ENCODE assay signal across 33 cellular contexts in genomic region chr6:20640181-20640580, GRCh38.
DNase-seq lines count a peak whose midpoint lies in the region; ATAC-seq, FAIRE-seq and TF ChIP-seq lines count a peak whose summit lies in the region.
"Had no signal": no experiment of that assay in that cellular context is flagged by ENCODE, and none has a peak within 500 bp of the region (broad histone marks: within the 10 kb centered on the region; RNA-seq: fewer than 3 reads in every experiment).

No MANE protein-coding gene starts in this region.

- H3K4me1 ChIP-seq in HepG2 (ENCODE audit: insufficient read depth, low read length) (peaks cover 25% of the 10 kb centered on the region), right lobe of liver (no peaks in the 10 kb centered on the region), A673 (ENCODE audit: insufficient read depth, low read length, poor library complexity, severe bottlenecking) (peaks cover 8% of the 10 kb centered on the region)
- H3K4me1 ChIP-seq: adrenal gland, gastroesophageal sphincter had no signal

- H3K27ac ChIP-seq in HepG2 (ENCODE audit: extremely low read length, insufficient read depth, low read length) (no peak overlapping the region), right lobe of liver (no peak overlapping the region), caudate nucleus (ENCODE audit: low read depth, low read length) (peak overlapping the region; percentile 3), temporal lobe (ENCODE audit: low read depth, low read length) (peak overlapping the region; percentile 61), A673 (ENCODE audit: low read depth, low read length, poor library complexity, severe bottlenecking) (no peak overlapping the region)
- H3K27ac ChIP-seq: adrenal gland, body of pancreas, gastroesophageal sphincter, stomach, tibial nerve had no signal

- H3K9me3 ChIP-seq in HepG2 (ENCODE audit: low read length) (no peaks in the 10 kb centered on the region), right lobe of liver (no peaks in the 10 kb centered on the region), A673 (ENCODE audit: low read depth, low read length, poor library complexity, severe bottlenecking) (no peaks in the 10 kb centered on the region)
- H3K9me3 ChIP-seq: adrenal gland, body of pancreas, gastroesophageal sphincter, stomach, tibial nerve had no signal

- no peak for TF ChIP-seq RAD21 in HepG2 (CRISPR knock-in tag; IDR thresholded peaks at IDR 0.05)

- peak; percentile 30 for FAIRE-seq in HepG2 (lab: Jason Lieb, UNC)
- FAIRE-seq: A204.1, GM12892, HTR-8/SVneo, K562 had no signal

- no peaks in the 10 kb centered on the region for H4K20me1 ChIP-seq in HepG2 (ENCODE audit: insufficient read depth, low read length)

- in situ Hi-C loops in HepG2 (cut with HindIII; ENCODE audit: extremely low pct_ligation_motif_present, low pct_unique_long_range_greater_than_20kb): no loop called here

- H3K36me3 ChIP-seq in HepG2 (replicated peaks in 1 of 2; ENCODE audit: control insufficient read depth in 1 of 2, insufficient read depth in 2 of 2, low read length in 2 of 2): no peaks in the 10 kb centered on the region; a peak in 2 of 5 replicates
- H3K36me3 ChIP-seq in right lobe of liver: no peaks in the 10 kb centered on the region
- no peaks in the 10 kb centered on the region for H3K36me3 ChIP-seq in A673 (ENCODE audit: insufficient read depth, low read length, poor library complexity, severe bottlenecking)
- H3K36me3 ChIP-seq: adrenal gland, gastroesophageal sphincter, tibial nerve had no signal

- no peaks in the 10 kb centered on the region for H3K79me2 ChIP-seq in HepG2 (ENCODE audit: insufficient read depth, low read length)

- POLR2A ChIA-PET in HepG2 (lab: Yijun Ruan, JAX) (no interaction called here), A673 (lab: Charles Lee; ENCODE audit: low non-redundant PET) (no interaction called here)

- H3K4me3 ChIP-seq in HepG2 (replicated peaks in 1 of 3; ENCODE audit: insufficient read depth in 1 of 3, low read depth in 2 of 3, low read length in 3 of 3) (no peak overlapping the region), right lobe of liver (no peak overlapping the region), A673 (ENCODE audit: low read depth, low read length, poor library complexity, severe bottlenecking) (no peak overlapping the region)
- H3K4me3 ChIP-seq: adrenal gland, body of pancreas, gastroesophageal sphincter, K562, lung, stomach, tibial nerve had no signal

- 88% methylated on average over 2 of the region's 2 CpGs for WGBS in HepG2 (ENCODE audit: low lambda C conversion rate)
- 100% methylated on average over 2 of the region's 2 CpGs for WGBS in right lobe of liver (ENCODE audit: insufficient coverage, low coverage, low lambda C conversion rate, missing lambda C conversion rate)

- DNase-seq in HepG2 (ENCODE audit: low spot score) (no peak), right lobe of liver (no peak), caudate nucleus (lab: John Stamatoyannopoulos, UW) (peak in 13 of 61 donors; percentile 0 to 20 (median 4)), memory B cell (ENCODE audit: low spot score in 2 of 2) (no peak), nephron progenitor cell (no peak), A673 (ENCODE audit: low spot score) (no peak)
- DNase-seq in activated effector memory CD4-positive, alpha-beta T cell treated with Interleukin-2 at 50 U/mL for 16 hours: no peak
- DNase-seq: activated CD4-positive, alpha-beta memory T cell treated with anti-CD3 and anti-CD28 coated beads for 36 hours; activated CD8-positive, alpha-beta memory T cell treated with anti-CD3 and anti-CD28 coated beads, Interleukin-2, amount 50 U/mL, for 4 hours; activated naive CD4-positive, alpha-beta T cell treated with anti-CD3 and anti-CD28 coated beads, Interleukin-2, amount 10 ng/mL, durations not matched to agents 7 days and 5 days; adrenal gland; body of pancreas; CD4-positive, alpha-beta T cell; left cardiac atrium; NCI-H1092; NCI-H187; NCI-H2171; NCI-H510A; SHP77; stimulated activated CD4-positive, alpha-beta T cell treated with anti-CD3 and anti-CD28 coated beads, Interleukin-12 subunit alpha, Interleukin-12 subunit beta, amount 100 ng/mL, for 4 hours; stimulated activated CD4-positive, alpha-beta T cell treated with anti-CD3 and anti-CD28 coated beads, Interleukin-2, amount 100 ng/mL, for 48 hours; stomach; T-helper 2 cell had no signal

- H3K27ac Mint-ChIP-seq in memory B cell: peak overlapping the region; percentile 6
- H3K27ac Mint-ChIP-seq in nephron progenitor cell: no peak overlapping the region
- H3K27ac Mint-ChIP-seq: activated CD4-positive, alpha-beta memory T cell treated with anti-CD3 and anti-CD28 coated beads for 36 hours; activated naive CD4-positive, alpha-beta T cell treated with anti-CD3 and anti-CD28 coated beads, Interleukin-2, amount 10 ng/mL, durations not matched to agents 7 days and 5 days; CD4-positive, alpha-beta T cell had no signal

- H3K36me3 Mint-ChIP-seq in memory B cell: peaks cover 26% of the 10 kb centered on the region
- peaks cover 33% of the 10 kb centered on the region for H3K36me3 Mint-ChIP-seq in nephron progenitor cell (ENCODE audit: low read depth)

- H3K27me3 Mint-ChIP-seq in memory B cell (no peaks in the 10 kb centered on the region), nephron progenitor cell (ENCODE audit: low read depth, poor library complexity) (no peaks in the 10 kb centered on the region)
- H3K27me3 Mint-ChIP-seq: activated CD4-positive, alpha-beta memory T cell treated with anti-CD3 and anti-CD28 coated beads for 36 hours; activated naive CD4-positive, alpha-beta T cell treated with anti-CD3 and anti-CD28 coated beads, Interleukin-2, amount 10 ng/mL, durations not matched to agents 7 days and 5 days; CD4-positive, alpha-beta T cell had no signal

- H3K9ac ChIP-seq in HepG2 (ENCODE audit: insufficient read depth, low read depth, low read length): no peak overlapping the region

- no peak for TF ChIP-seq CTCF in HepG2 (CRISPR knock-in tag; IDR thresholded peaks at IDR 0.05)
- no peak for TF ChIP-seq CTCF in right lobe of liver (IDR thresholded peaks at IDR 0.05)
- no peak for TF ChIP-seq CTCF in nephron progenitor cell (IDR thresholded peaks at IDR 0.05)
- TF ChIP-seq CTCF in A673 (conservative IDR thresholded peaks at IDR 0.05; ENCODE audit: low read depth, low read length): no peak

- peaks cover 4% of the 10 kb centered on the region for H3K4me1 Mint-ChIP-seq in memory B cell
- H3K4me1 Mint-ChIP-seq in nephron progenitor cell: no peaks in the 10 kb centered on the region
- H3K4me1 Mint-ChIP-seq: activated naive CD4-positive, alpha-beta T cell treated with anti-CD3 and anti-CD28 coated beads, Interleukin-2, amount 10 ng/mL, durations not matched to agents 7 days and 5 days had no signal

- H3K4me3 Mint-ChIP-seq in memory B cell (no peak overlapping the region), nephron progenitor cell (no peak overlapping the region)
- H3K4me3 Mint-ChIP-seq: activated CD4-positive, alpha-beta memory T cell treated with anti-CD3 and anti-CD28 coated beads for 36 hours; activated naive CD4-positive, alpha-beta T cell treated with anti-CD3 and anti-CD28 coated beads, Interleukin-2, amount 10 ng/mL, durations not matched to agents 7 days and 5 days; CD4-positive, alpha-beta T cell had no signal

- H2AFZ ChIP-seq in HepG2 (ENCODE audit: low read length): no peak overlapping the region

- no peaks in the 10 kb centered on the region for H3K27me3 ChIP-seq in HepG2 (ENCODE audit: control insufficient read depth in 1 of 2, insufficient read depth in 2 of 2, low read length in 2 of 2)
- no peaks in the 10 kb centered on the region for H3K27me3 ChIP-seq in right lobe of liver
- H3K27me3 ChIP-seq in A673 (replicated peaks; ENCODE audit: insufficient read depth, low read depth, low read length, poor library complexity): no peaks in the 10 kb centered on the region
- H3K27me3 ChIP-seq: adrenal gland, body of pancreas, gastroesophageal sphincter, stomach, tibial nerve had no signal

- CTCF ChIA-PET in HepG2 (lab: Yijun Ruan, JAX; ENCODE audit: low intra/inter-chr PET ratio, low total read pairs): no interaction called here
- CTCF ChIA-PET in A673 (lab: Charles Lee): no interaction called here

- TF ChIP-seq EP300 in HepG2 (IDR thresholded peaks at IDR 0.05; ENCODE audit: low read depth in 2 of 2, low read length in 2 of 2) (no peak), HepG2 (CRISPR knock-in tag; IDR thresholded peaks at IDR 0.05; ENCODE audit: borderline replicate concordance) (no peak)

- BruUV-seq in HepG2 (replicated peaks; lab: Mats Ljungman, UMichigan): no TSS peak
- BruUV-seq in A673 (replicated peaks; lab: Mats Ljungman, UMichigan): no TSS peak

- H3K4me2 ChIP-seq in HepG2 (ENCODE audit: low read depth, low read length): no peak overlapping the region

- intact Hi-C loops in HepG2 (cut with micrococcal nuclease; ENCODE audit: unreplicated experiment) (no loop called here), right lobe of liver (cut with DNase I) (no loop called here), A673 (cut with micrococcal nuclease; ENCODE audit: unreplicated experiment) (no loop called here)

- H3K9me3 Mint-ChIP-seq in memory B cell: no peaks in the 10 kb centered on the region
- H3K9me3 Mint-ChIP-seq in nephron progenitor cell: no peaks in the 10 kb centered on the region
- H3K9me3 Mint-ChIP-seq: activated CD4-positive, alpha-beta memory T cell treated with anti-CD3 and anti-CD28 coated beads for 36 hours; activated naive CD4-positive, alpha-beta T cell treated with anti-CD3 and anti-CD28 coated beads, Interleukin-2, amount 10 ng/mL, durations not matched to agents 7 days and 5 days; CD4-positive, alpha-beta T cell had no signal

- ATAC-seq in HepG2: no peak
- ATAC-seq in right lobe of liver: no peak
- ATAC-seq in memory B cell (ENCODE audit: low read depth): no peak
- ATAC-seq: activated CD4-positive, CD25-positive, alpha-beta regulatory T cell treated with anti-CD3 and anti-CD28 coated beads, Interleukin-2, amount 50 U/mL, for 24 hours; body of pancreas; gastroesophageal sphincter; K562; left cardiac atrium; sciatic nerve had no signal

- TF ChIP-seq POLR2A in HepG2 (IDR thresholded peaks at IDR 0.05; ENCODE audit: insufficient read depth in 1 of 2, low read depth in 2 of 2, low read length in 2 of 2): no peak
- TF ChIP-seq POLR2A in right lobe of liver (IDR thresholded peaks at IDR 0.05): no peak

TF ChIP-seq in HepG2, 621 proteins besides CTCF, POLR2A, EP300 and RAD21 (continues in another document):
- TF ChIP-seq ZNF879 (CRISPR knock-in tag; IDR thresholded peaks at IDR 0.05) (no peak), ZGPAT (CRISPR knock-in tag; IDR thresholded peaks at IDR 0.05) (no peak), ZNF766 (CRISPR knock-in tag; IDR thresholded peaks at IDR 0.05; ENCODE audit: borderline replicate concordance) (no peak)

Comparison
In these comparisons a context has a peak if more than half of its experiments do, and no peak if none do; other contexts are left out.
1. H3K27ac ChIP-seq: peak in caudate nucleus (single experiment) and temporal lobe (single experiment); none in HepG2 (single experiment), right lobe of liver (0 of 3) and A673 (single experiment).